ENCODE assay signal across 22 cellular contexts in the genomic region with DNA sequence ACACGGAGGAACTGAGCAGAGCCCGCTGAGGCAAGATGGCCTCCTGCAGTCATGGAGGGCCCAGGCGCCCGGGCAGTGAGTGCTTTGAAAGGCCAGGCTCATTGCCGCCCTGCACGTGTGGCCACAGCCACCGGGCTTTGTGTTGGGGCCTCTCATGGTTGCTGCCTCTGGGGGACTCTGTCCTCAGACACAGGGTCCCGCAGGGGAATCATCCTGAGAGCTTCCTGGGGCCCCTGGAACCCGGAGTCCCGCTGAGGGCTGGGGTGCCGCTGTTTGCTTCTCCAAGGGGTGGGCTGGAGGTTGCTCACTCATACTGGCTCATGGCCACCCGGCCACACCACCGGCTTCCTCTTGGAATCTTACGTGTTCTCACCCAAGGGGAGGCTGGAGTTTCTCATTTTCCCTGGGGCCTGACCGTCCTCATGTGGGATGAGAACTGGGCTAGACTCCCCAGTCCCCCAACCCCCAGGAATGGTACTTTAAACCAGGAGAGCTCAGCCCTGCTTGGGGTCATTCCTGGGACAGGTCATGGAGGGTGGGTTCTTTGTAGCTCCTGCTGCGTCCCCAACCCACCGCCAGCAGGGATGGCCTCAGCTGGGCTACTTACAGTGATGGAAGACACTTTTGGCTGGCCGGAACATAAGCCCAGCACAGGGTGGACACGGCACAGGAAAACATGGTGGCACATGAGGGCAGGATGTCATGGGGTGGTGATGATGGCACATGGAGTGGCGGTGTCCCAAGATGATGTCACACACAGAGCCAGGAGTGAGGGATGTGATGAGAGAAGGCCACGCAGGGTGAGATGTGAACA. TPM values are rescaled to one million over a fixed set of nuclear protein-coding genes. Genes with fewer than 3 reads are reported as not detected.
DNase-seq lines count a peak whose midpoint lies in the region; ATAC-seq, FAIRE-seq and TF ChIP-seq lines count a peak whose summit lies in the region.
"Had no signal": no experiment of that assay in that cellular context is flagged by ENCODE, and none has a peak within 500 bp of the region (broad histone marks: within the 10 kb centered on the region; RNA-seq: fewer than 3 reads in every experiment).

No MANE protein-coding gene starts in this region.

- H3K27ac ChIP-seq in coronary artery, result no peak overlapping the region
- H3K27ac ChIP-seq in neuronal stem cell (replicated peaks; ENCODE audit: low read length), result no peak overlapping the region
- H3K27ac ChIP-seq in SJCRH30, result no peak overlapping the region
- H3K27ac ChIP-seq: 22Rv1 had no signal

- peak overlapping the region; percentile 48 for H3K23ac ChIP-seq in neuronal stem cell (ENCODE audit: low read depth, low read length, poor library complexity)

- H2BK120ac ChIP-seq in neuronal stem cell (ENCODE audit: low read depth, low read length), result no peak overlapping the region

- no peak overlapping the region for H3K4me2 ChIP-seq in neuronal stem cell (ENCODE audit: insufficient read depth, low read length, poor library complexity, severe bottlenecking)

- peak overlapping the region; percentile 13 for H3K18ac ChIP-seq in neuronal stem cell (ENCODE audit: low read length)

- H3K4me3 ChIP-seq in coronary artery, result no peak overlapping the region
- H3K4me3 ChIP-seq in neuronal stem cell (ENCODE audit: low read length in 2 of 2), result peak overlapping the region in 1 of 2 donors; percentile 42
- H3K4me3 ChIP-seq in SJCRH30, result no peak overlapping the region

- H3K4me1 ChIP-seq in neuronal stem cell (ENCODE audit: control insufficient read depth in 2 of 2, insufficient read depth in 1 of 2, low read depth in 1 of 2, low read length in 2 of 2) (peaks cover 5% of the 10 kb centered on the region in 2 donors), SJCRH30 (peaks cover 10% of the 10 kb centered on the region; the same call in 1 of the 2 replicates)

- no peak overlapping the region for H3K4me3 Mint-ChIP-seq in activated T-helper 2 cell treated with anti-CD3 and anti-CD28 coated beads, Interferon-gamma antibody, Interleukin-2, Interleukin-4, amounts not matched to agents 10 μg/mL and 5 μg/mL and 100 μg/mL, durations not matched to agents 14 hours and 24 hours and 36 hours (ENCODE audit: low read depth)
- H3K4me3 Mint-ChIP-seq: activated CD4-positive, alpha-beta T cell treated with anti-CD3 and anti-CD28 coated beads, Interleukin-2, amount 10 ng/mL, durations not matched to agents 24 days and 14 days had no signal

- H4K91ac ChIP-seq in neuronal stem cell (ENCODE audit: low read depth, low read length, poor library complexity), result peak overlapping the region; percentile 53

- FAIRE-seq in HTR-8/SVneo (lab: Jason Lieb, UNC), result peak; percentile 88
- FAIRE-seq: D721Med, G401.6 had no signal

- no peak overlapping the region for H3K27ac Mint-ChIP-seq in activated T-helper 2 cell treated with anti-CD3 and anti-CD28 coated beads, Interferon-gamma antibody, Interleukin-2, Interleukin-4, amounts not matched to agents 10 μg/mL and 5 μg/mL and 100 μg/mL, durations not matched to agents 14 hours and 24 hours and 36 hours
- H3K27ac Mint-ChIP-seq: activated CD4-positive, alpha-beta T cell treated with anti-CD3 and anti-CD28 coated beads, Interleukin-2, amount 10 ng/mL, durations not matched to agents 24 days and 14 days had no signal

- peak overlapping the region; percentile 76 for H2BK15ac ChIP-seq in neuronal stem cell (ENCODE audit: low read length)

- H3K9me3 Mint-ChIP-seq in activated T-helper 2 cell treated with anti-CD3 and anti-CD28 coated beads, Interferon-gamma antibody, Interleukin-2, Interleukin-4, amounts not matched to agents 10 μg/mL and 5 μg/mL and 100 μg/mL, durations not matched to agents 14 hours and 24 hours and 36 hours, result peaks cover 1% of the 10 kb centered on the region

- H3K9ac ChIP-seq in neuronal stem cell (ENCODE audit: low read depth, low read length, poor library complexity), result peak overlapping the region; percentile 54

- no peak overlapping the region for H3K4ac ChIP-seq in neuronal stem cell (ENCODE audit: low read length)

- no peaks in the 10 kb centered on the region for H3K36me3 ChIP-seq in neuronal stem cell (replicated peaks in 1 of 2; ENCODE audit: control insufficient read depth in 2 of 2, insufficient read depth in 2 of 2, low read length in 2 of 2)
- H3K36me3 ChIP-seq in SJCRH30, result no peaks in the 10 kb centered on the region

- peak overlapping the region; percentile 38 for H2AK5ac ChIP-seq in neuronal stem cell (ENCODE audit: low read depth, low read length)

- H4K8ac ChIP-seq in neuronal stem cell (ENCODE audit: low read depth, low read length), result no peak overlapping the region

- no peak overlapping the region for H3K14ac ChIP-seq in neuronal stem cell (ENCODE audit: low read length)

- DNase-seq in DMS53 (lab: John Stamatoyannopoulos, UW) (peak; percentile 54), DMS53 treated with DMSO at 0.1 percent for 48 hours (lab: John Stamatoyannopoulos, UW; ENCODE audit: unreplicated experiment) (no peak), HTR-8/SVneo (ENCODE audit: insufficient read length, low spot score) (no peak), coronary artery (ENCODE audit: low spot score) (peak; percentile 73), neuronal stem cell (ENCODE audit: low spot score) (no peak), SJCRH30 (no peak)
- DNase-seq in activated T-helper 2 cell treated with anti-CD3 and anti-CD28 coated beads, Interferon-gamma antibody, Interleukin-2, Interleukin-4, amounts not matched to agents 10 μg/mL and 5 μg/mL and 100 μg/mL, durations not matched to agents 14 hours and 24 hours and 36 hours (ENCODE audit: low spot score), result no peak
- DNase-seq: activated CD4-positive, alpha-beta T cell treated with anti-CD3 and anti-CD28 coated beads, Interleukin-2, amount 10 ng/mL, durations not matched to agents 24 days and 14 days; effector CD8-positive, alpha-beta T cell; glutamatergic neuron; NCI-H748 treated with DMSO at 0.1 percent for 48 hours; OCI-M1; stimulated activated CD4-positive, alpha-beta T cell treated with anti-CD3 and anti-CD28 coated beads, Interleukin-2, amount 100 ng/mL, for 48 hours had no signal

- no peak for TF ChIP-seq CTCF in coronary artery (IDR thresholded peaks at IDR 0.05)

- H2AFZ ChIP-seq in neuronal stem cell (ENCODE audit: low read length), result no peak overlapping the region

- H3K9me3 ChIP-seq in neuronal stem cell (replicated peaks in 1 of 2; ENCODE audit: control insufficient read depth in 2 of 2, insufficient read depth in 1 of 2, low read depth in 1 of 2, low read length in 2 of 2) (no peaks in the 10 kb centered on the region), SJCRH30 (replicated peaks) (no peaks in the 10 kb centered on the region)

- H3K27me3 Mint-ChIP-seq in activated T-helper 2 cell treated with anti-CD3 and anti-CD28 coated beads, Interferon-gamma antibody, Interleukin-2, Interleukin-4, amounts not matched to agents 10 μg/mL and 5 μg/mL and 100 μg/mL, durations not matched to agents 14 hours and 24 hours and 36 hours (ENCODE audit: low read depth), result no peaks in the 10 kb centered on the region
- H3K27me3 Mint-ChIP-seq: activated CD4-positive, alpha-beta T cell treated with anti-CD3 and anti-CD28 coated beads, Interleukin-2, amount 10 ng/mL, durations not matched to agents 24 days and 14 days had no signal

- ATAC-seq in HG03108 (IDR thresholded peaks at IDR 0.05; ENCODE audit: unreplicated experiment), result no peak

- no peaks in the 10 kb centered on the region for H3K79me1 ChIP-seq in neuronal stem cell (ENCODE audit: low read depth, low read length)

- intact Hi-C loops in activated T-helper 2 cell treated with anti-CD3 and anti-CD28 coated beads, Interferon-gamma antibody, Interleukin-2, Interleukin-4, amounts not matched to agents 10 μg/mL and 5 μg/mL and 100 μg/mL, durations not matched to agents 14 hours and 24 hours and 36 hours (cut with micrococcal nuclease), result no loop called here

- peak overlapping the region; percentile 25 for H2BK12ac ChIP-seq in neuronal stem cell (ENCODE audit: low read length)

- H3K27me3 ChIP-seq in neuronal stem cell (ENCODE audit: control insufficient read depth in 3 of 3, insufficient read depth in 3 of 3, low read depth in 1 of 3, low read length in 3 of 3) (peaks cover 0 to 12% (median 2%) of the 10 kb centered on the region in 3 experiments), SJCRH30 (no peaks in the 10 kb centered on the region)

- peaks cover 5% of the 10 kb centered on the region for H3K4me1 Mint-ChIP-seq in activated T-helper 2 cell treated with anti-CD3 and anti-CD28 coated beads, Interferon-gamma antibody, Interleukin-2, Interleukin-4, amounts not matched to agents 10 μg/mL and 5 μg/mL and 100 μg/mL, durations not matched to agents 14 hours and 24 hours and 36 hours (ENCODE audit: low read depth)

- WGBS in neuronal stem cell (ENCODE audit: extremely low coverage in 2 of 2, insufficient read length in 2 of 2, insufficient replicate concordance in 1 of 2), 2 donors, result no CpG with 5 or more reads among the region's 21 CpGs

- H3K36me3 Mint-ChIP-seq in activated T-helper 2 cell treated with anti-CD3 and anti-CD28 coated beads, Interferon-gamma antibody, Interleukin-2, Interleukin-4, amounts not matched to agents 10 μg/mL and 5 μg/mL and 100 μg/mL, durations not matched to agents 14 hours and 24 hours and 36 hours (ENCODE audit: low read depth), result no peaks in the 10 kb centered on the region

- peak overlapping the region; percentile 73 for H2BK5ac ChIP-seq in neuronal stem cell (ENCODE audit: low read length)

RNA-seq across cellular contexts. Expression of a gene that starts 21.1 kb away (rescaled TPM):
- 0.03 TPM for polyA plus RNA-seq in neuronal stem cell (2013, experiment 1 of 2)
- polyA plus RNA-seq in neuronal stem cell (2013, experiment 2 of 2), result 0.03 TPM
- total RNA-seq in activated T-helper 2 cell treated with anti-CD3 and anti-CD28 coated beads, Interferon-gamma antibody, Interleukin-2, Interleukin-4, amounts not matched to agents 10 μg/mL and 5 μg/mL and 100 μg/mL, durations not matched to agents 14 hours and 24 hours and 36 hours, result 0.07 and 0.09 TPM in 2 replicates
- not detected in 2 replicates for total RNA-seq in SJCRH30 (2014; rRNA removed; shearing (Covaris generic))
- total RNA-seq: cardiac septum, HT1080, lower leg skin, SK-MEL-5, skeletal muscle tissue had no signal

Comparison
In these comparisons a context has a peak if more than half of its experiments do, and no peak if none do; other contexts are left out.
1. DNase-seq: peak in DMS53 (single experiment) and coronary artery (single experiment); none in DMS53 treated with DMSO at 0.1 percent for 48 hours (single experiment), HTR-8/SVneo (single experiment), neuronal stem cell (single experiment), activated T-helper 2 cell treated with anti-CD3 and anti-CD28 coated beads, Interferon-gamma antibody, Interleukin-2, Interleukin-4, amounts not matched to agents 10 μg/mL and 5 μg/mL and 100 μg/mL, durations not matched to agents 14 hours and 24 hours and 36 hours (single experiment) and SJCRH30 (0 of 2).